In the genomic region with DNA sequence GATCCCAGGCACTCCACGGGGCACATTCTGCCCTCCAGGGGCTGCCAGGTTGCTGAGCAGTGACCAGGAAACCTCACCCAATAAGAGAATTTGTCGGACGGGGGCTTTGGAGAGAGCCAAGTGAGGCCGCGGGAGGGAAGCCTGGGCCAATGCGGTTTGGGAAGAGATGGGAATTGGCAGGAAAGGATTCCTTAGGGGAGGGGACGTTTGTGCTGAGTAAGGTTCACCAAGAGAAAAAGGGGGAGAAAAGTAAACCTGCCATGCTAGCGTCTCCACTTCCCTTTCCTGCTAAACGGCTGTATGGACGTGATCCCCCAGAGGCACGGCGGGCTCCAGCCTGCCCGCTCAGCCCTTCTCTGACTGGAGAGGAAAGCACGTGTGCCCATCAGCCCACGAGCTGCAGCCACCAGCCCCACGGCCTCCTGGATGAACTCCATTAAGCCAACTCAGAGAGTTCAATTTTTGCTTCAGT, we compare ENCODE assay signal across 8 cellular contexts.
A peak's percentile ranks its signal among the peaks of the same experiment; 100 is the strongest.
DNase-seq lines count a peak whose midpoint lies in the region; ATAC-seq and TF ChIP-seq lines count a peak whose summit lies in the region.

No MANE protein-coding gene starts in this region.

- TF ChIP-seq CTCF in WTC11 (IDR thresholded peaks at IDR 0.05): no peak
- TF ChIP-seq CTCF in GM13977 (IDR thresholded peaks at IDR 0.05; ENCODE audit: extremely low read depth, insufficient read depth, missing control alignments): no peak

- ATAC-seq in GM18499 (IDR thresholded peaks at IDR 0.05; ENCODE audit: insufficient read depth, unreplicated experiment): peak; percentile 8
- ATAC-seq in HG02588 (IDR thresholded peaks at IDR 0.05; ENCODE audit: unreplicated experiment): peak; percentile 26
- ATAC-seq in WTC11: peak; percentile 82

- no peak overlapping the region for H3K27ac Mint-ChIP-seq in WTC11

- no peaks in the 10 kb centered on the region for H3K36me3 Mint-ChIP-seq in WTC11

- no peaks in the 10 kb centered on the region for H3K27me3 Mint-ChIP-seq in WTC11 (ENCODE audit: low read depth)

- peaks cover 13% of the 10 kb centered on the region for H3K4me1 Mint-ChIP-seq in WTC11

- H3K4me3 Mint-ChIP-seq in WTC11: no peak overlapping the region

- H3K9me3 Mint-ChIP-seq in WTC11: no peaks in the 10 kb centered on the region

- POLR2A ChIA-PET in WTC11 (lab: Charles Lee): no interaction called here

- DNase-seq in WTC11 (ENCODE audit: low spot score) (peak; percentile 35), midbrain (lab: John Stamatoyannopoulos, UW) (peak; percentile 49), GM13977 (ENCODE audit: low spot score) (no peak), superior temporal gyrus (ENCODE audit: extremely low spot score) (no peak), AG08396 (ENCODE audit: low spot score) (no peak), cerebellar nuclear complex (lab: John Stamatoyannopoulos, UW) (no peak)

- in situ Hi-C loops in GM13977 (cut with MboI; ENCODE audit: low pct_unique_long_range_greater_than_20kb, low sequenced_read_pairs, unreplicated experiment): no loop called here

- CTCF ChIA-PET in WTC11 (lab: Charles Lee): no interaction called here

TF ChIP-seq in WTC11, 78 proteins besides CTCF, POLR2A, EP300 and RAD21:
- TF ChIP-seq NR1H2 (CRISPR knock-in tag; IDR thresholded peaks at IDR 0.05) (no peak), RELA (CRISPR knock-in tag; IDR thresholded peaks at IDR 0.05; ENCODE audit: borderline replicate concordance) (no peak)

Comparison
In these comparisons a context has a peak if more than half of its experiments do, and no peak if none do; other contexts are left out.
1. ATAC-seq: peak in every context shown above with its lines; median percentile 82 in WTC11; 26 in HG02588; 8 in GM18499.
2. DNase-seq: peak in WTC11 (single experiment) and midbrain (single experiment); none in GM13977 (single experiment), superior temporal gyrus (single experiment), AG08396 (single experiment) and cerebellar nuclear complex (0 of 2).